ENCODE assay signal across 13 cellular contexts in genomic region chr16:84813141-84813933, GRCh38. TPM values are rescaled to one million over a fixed set of nuclear protein-coding genes. Genes with fewer than 3 reads are reported as not detected.
A peak's percentile ranks its signal among the peaks of the same experiment; 100 is the strongest.
DNase-seq lines count a peak whose midpoint lies in the region; ATAC-seq, FAIRE-seq and TF ChIP-seq lines count a peak whose summit lies in the region.
"Had no signal": no experiment of that assay in that cellular context is flagged by ENCODE, and none has a peak within 500 bp of the region (broad histone marks: within the 10 kb centered on the region; RNA-seq: fewer than 3 reads in every experiment).

No MANE protein-coding gene starts in this region.

- H3K27ac ChIP-seq in A549: no peak overlapping the region
- no peak overlapping the region for H3K27ac ChIP-seq in naive thymus-derived CD4-positive, alpha-beta T cell (ENCODE audit: low read depth, low read length)
- H3K27ac ChIP-seq: PC-9 had no signal

- no peak overlapping the region for H3K4me3 Mint-ChIP-seq in CD14-positive monocyte
- H3K4me3 Mint-ChIP-seq in WTC11: no peak overlapping the region
- peak overlapping the region in 2 of 10 donors; percentile 24 to 35 for H3K4me3 Mint-ChIP-seq in naive thymus-derived CD4-positive, alpha-beta T cell
- H3K4me3 Mint-ChIP-seq: B cell had no signal

- no peak for TF ChIP-seq RAD21 in A549 (conservative IDR thresholded peaks at IDR 0.05 in 1 of 2, IDR thresholded peaks at IDR 0.05 in 1 of 2)

- peaks cover 0 to 5% (median 3%) of the 10 kb centered on the region in 7 donors for H3K9me3 Mint-ChIP-seq in CD14-positive monocyte
- H3K9me3 Mint-ChIP-seq in WTC11: peaks cover 12% of the 10 kb centered on the region
- H3K9me3 Mint-ChIP-seq in naive thymus-derived CD4-positive, alpha-beta T cell: peaks cover 0 to 6% (median 0%) of the 10 kb centered on the region in 11 donors

- CTCF ChIA-PET in A549 (lab: Yijun Ruan, JAX): interaction anchor here (1.1 to 1.5 kb wide), 2 partner anchors 109 to 141 kb away, joined by 3 read pairs; no protein-coding TSS in a partner anchor
- CTCF ChIA-PET in WTC11 (lab: Charles Lee): interaction anchor here (0.6 to 1.4 kb wide), 2 partner anchors 87 to 143 kb away, joined by 3 read pairs; no protein-coding TSS in a partner anchor
- CTCF ChIA-PET in naive thymus-derived CD4-positive, alpha-beta T cell (lab: Charles Lee): no interaction called here

- no peaks in the 10 kb centered on the region; the same call in 2 of the 3 replicates for H3K9me3 ChIP-seq in A549
- H3K9me3 ChIP-seq in naive thymus-derived CD4-positive, alpha-beta T cell (ENCODE audit: control insufficient read depth in 2 of 3, low read length in 3 of 3): no peaks in the 10 kb centered on the region

- no peaks in the 10 kb centered on the region for H3K27me3 ChIP-seq in naive thymus-derived CD4-positive, alpha-beta T cell (ENCODE audit: control insufficient read depth in 2 of 2, insufficient read depth in 2 of 2, low read length in 2 of 2)

- TF ChIP-seq CTCF in A549 (IDR thresholded peaks at IDR 0.05): no peak
- no peak for TF ChIP-seq CTCF in CD14-positive monocyte (IDR thresholded peaks at IDR 0.05)
- TF ChIP-seq CTCF in WTC11 (IDR thresholded peaks at IDR 0.05): no peak

- H3K4me1 ChIP-seq in A549: no peaks in the 10 kb centered on the region
- peaks cover 0 to 10% of the 10 kb centered on the region in 2 donors for H3K4me1 ChIP-seq in naive thymus-derived CD4-positive, alpha-beta T cell (ENCODE audit: control insufficient read depth in 2 of 2, insufficient read depth in 2 of 2, low read length in 2 of 2)

- no peak for TF ChIP-seq EP300 in A549 (IDR thresholded peaks at IDR 0.05)

- POLR2A ChIA-PET in A549 (lab: Yijun Ruan, JAX) (no interaction called here), WTC11 (lab: Charles Lee) (no interaction called here)
- POLR2A ChIA-PET in naive thymus-derived CD4-positive, alpha-beta T cell (lab: Charles Lee): interaction anchor here (1.5 kb wide), 1 partner anchor 13 kb away, joined by 4 read pairs; no protein-coding TSS in a partner anchor

- H3K36me3 ChIP-seq in naive thymus-derived CD4-positive, alpha-beta T cell (ENCODE audit: control insufficient read depth in 2 of 3, insufficient read depth in 3 of 3, low read length in 3 of 3): no peaks in the 10 kb centered on the region

- ATAC-seq in A549 (no peak; a peak in 1 of 6 replicates), WTC11 (no peak)
- ATAC-seq in naive thymus-derived CD4-positive, alpha-beta T cell: no peak

- intact Hi-C loops in CD14-positive monocyte (cut with micrococcal nuclease): no loop called here
- intact Hi-C loops in naive thymus-derived CD4-positive, alpha-beta T cell (cut with micrococcal nuclease): no loop called here

- no peak for TF ChIP-seq POLR2A in A549 (IDR thresholded peaks at IDR 0.05; ENCODE audit: low read length)

- 55% methylated on average over 13 of the region's 15 CpGs for WGBS in A549 (ENCODE audit: missing lambda C conversion rate)

- H3K4me1 Mint-ChIP-seq in CD14-positive monocyte (peaks cover 68% of the 10 kb centered on the region), WTC11 (no peaks in the 10 kb centered on the region)
- peaks cover 0 to 22% (median 12%) of the 10 kb centered on the region in 7 donors for H3K4me1 Mint-ChIP-seq in naive thymus-derived CD4-positive, alpha-beta T cell
- H3K4me1 Mint-ChIP-seq: B cell had no signal

- peaks cover 0 to 3% of the 10 kb centered on the region in 2 donors for H3K36me3 Mint-ChIP-seq in CD14-positive monocyte
- H3K36me3 Mint-ChIP-seq in WTC11: no peaks in the 10 kb centered on the region
- no peaks in the 10 kb centered on the region for H3K36me3 Mint-ChIP-seq in naive thymus-derived CD4-positive, alpha-beta T cell

- H3K27ac Mint-ChIP-seq in CD14-positive monocyte (peak overlapping the region in 4 of 7 donors; percentile 15 to 81 (median 62)), WTC11 (no peak overlapping the region)
- H3K27ac Mint-ChIP-seq in naive thymus-derived CD4-positive, alpha-beta T cell: peak overlapping the region in 7 of 9 donors; percentile 13 to 77 (median 40)
- H3K27ac Mint-ChIP-seq: B cell had no signal

- FAIRE-seq in A549 (lab: Jason Lieb, UNC): no peak
- FAIRE-seq: H54 had no signal

- DNase-seq in A549 (ENCODE audit: low read depth in 1 of 2, low spot score in 1 of 2) (no peak), CD14-positive monocyte (ENCODE audit: low spot score) (no peak), WTC11 (ENCODE audit: low spot score) (no peak), NOMO-1 treated with DMSO at 0.1 percent for 48 hours (lab: John Stamatoyannopoulos, UW; ENCODE audit: unreplicated experiment) (no peak), midbrain (lab: John Stamatoyannopoulos, UW) (no peak), DMS53 (lab: John Stamatoyannopoulos, UW) (no peak)
- DNase-seq in naive thymus-derived CD4-positive, alpha-beta T cell: no peak
- DNase-seq: NCI-H1092, NCI-H1694, NCI-H446, PC-9 had no signal

- H3K4me2 ChIP-seq in A549: no peak overlapping the region
- H3K4me2 ChIP-seq: PC-9 had no signal

- H3K27me3 Mint-ChIP-seq in CD14-positive monocyte (ENCODE audit: low read depth in 3 of 3): peaks cover 0 to 6% (median 6%) of the 10 kb centered on the region in 3 donors
- H3K27me3 Mint-ChIP-seq in WTC11 (ENCODE audit: low read depth): peaks cover 15% of the 10 kb centered on the region
- peaks cover 0 to 14% (median 0%) of the 10 kb centered on the region in 5 donors for H3K27me3 Mint-ChIP-seq in naive thymus-derived CD4-positive, alpha-beta T cell

- H3K4me3 ChIP-seq in A549: no peak overlapping the region
- H3K4me3 ChIP-seq in naive thymus-derived CD4-positive, alpha-beta T cell (ENCODE audit: low read length): no peak overlapping the region
- H3K4me3 ChIP-seq: PC-9 had no signal

TF ChIP-seq in A549, 52 proteins besides CTCF, POLR2A, EP300 and RAD21:
- TF ChIP-seq E2F6 (IDR thresholded peaks at IDR 0.05; ENCODE audit: borderline replicate concordance, low read depth) (0 out of 2 replicates have a peak, but pooled peaks have one; percentile 12), CEBPB (IDR thresholded peaks at IDR 0.05) (no peak)

TF ChIP-seq in WTC11, 78 proteins besides CTCF, POLR2A, EP300 and RAD21 (continues in another document):
- TF ChIP-seq TCF7 (CRISPR knock-in tag; IDR thresholded peaks at IDR 0.05; ENCODE audit: low read depth) (no peak), E2F5 (CRISPR knock-in tag; IDR thresholded peaks at IDR 0.05) (no peak), NFYB (CRISPR knock-in tag; conservative IDR thresholded peaks at IDR 0.05; ENCODE audit: low read depth) (peak; percentile 51; the same call in 1 of the 2 replicates), USF1 (CRISPR knock-in tag; IDR thresholded peaks at IDR 0.05) (peak; percentile 66), FOXK1 (CRISPR knock-in tag; IDR thresholded peaks at IDR 0.05) (no peak), AFF4 (CRISPR knock-in tag; IDR thresholded peaks at IDR 0.05; ENCODE audit: borderline replicate concordance) (no peak), ATF1 (CRISPR knock-in tag; IDR thresholded peaks at IDR 0.05) (no peak)

RNA-seq across cellular contexts. Expression of gene CRISPLD2, which starts 6.4 kb away (rescaled TPM):
- polyA plus RNA-seq in A549 (2011; rRNA removed): 0.85 and 0.89 TPM in 2 replicates
- 0.65 and 1.1 TPM in 2 replicates for polyA plus RNA-seq in A549 (2012; cell fraction: cytosol; rRNA removed)
- polyA plus RNA-seq in A549 (2012; cell fraction: nucleus; rRNA removed): 2.7 and 3.5 TPM in 2 replicates
- 1.6 to 2.9 TPM (median 2.4 TPM) in 3 replicates for polyA plus RNA-seq in A549 (2017; fragmentation: RNase III; extraction: RNeasy Plus Mini Kit Qiagen cat#74134 plus additional on column Dnase treatment)
- polyA minus RNA-seq in A549 (2011; rRNA and poly(A)+ RNA removed): 1.6 and 1.9 TPM in 2 replicates
- polyA plus RNA-seq in CD14-positive monocyte: 10 to 100 TPM; 69.0 to 90.4 TPM
- 8.7 to 9.5 TPM (median 9.4 TPM) in 3 replicates for total RNA-seq in WTC11 (2021)
- 10 to 100 TPM in 1 of 5 experiments, 1 to 10 TPM in 1, under 1 TPM in 3; 0.38 to 14.4 (median 0.49) TPM for total RNA-seq in naive thymus-derived CD4-positive, alpha-beta T cell
- polyA plus RNA-seq in naive thymus-derived CD4-positive, alpha-beta T cell: 1 to 10 TPM in 1 of 2 donors, under 1 TPM in 1; 0.82 to 1.7 TPM

Comparison
In these comparisons a context has a peak if more than half of its experiments do, and no peak if none do; other contexts are left out.
1. RNA of gene CRISPLD2, which starts 6.4 kb away (polyA plus RNA-seq): 69.0 to 90.4 TPM in CD14-positive monocyte; 0.82 to 1.7 TPM in naive thymus-derived CD4-positive, alpha-beta T cell and 0.65 to 3.5 TPM in A549; every median in the first group is over 10 times any median in the second.
2. Of the 8 proteins assayed by ChIP-seq in both WTC11 and A549: peak only in WTC11: USF2; only in A549: none; in both: none; in neither: 7.